8 cellular contexts compared by ENCODE assay signal in genomic region chr13:97226013-97226412, GRCh38. TPM values are rescaled to one million over a fixed set of nuclear protein-coding genes. Genes with fewer than 3 reads are reported as not detected.
DNase-seq lines count a peak whose midpoint lies in the region; ATAC-seq and TF ChIP-seq lines count a peak whose summit lies in the region.

No MANE protein-coding gene starts in this region.

- H3K36me3 ChIP-seq in OCI-LY7 (ENCODE audit: insufficient read depth, low read length) = no peaks in the 10 kb centered on the region

- POLR2A ChIA-PET in OCI-LY7 (lab: Charles Lee) = interaction anchor here (0.5 to 1.7 kb wide), 3 partner anchors 25 to 207 kb away, joined by 3 to 7 read pairs (median 5); no protein-coding TSS in a partner anchor
- POLR2A ChIA-PET in HEK293T (lab: Yijun Ruan, JAX) = no interaction called here

- H3K4me2 ChIP-seq in OCI-LY7 (ENCODE audit: low read length) = peak overlapping the region; percentile 94

- peak overlapping the region; percentile 84 for H2AFZ ChIP-seq in OCI-LY7 (ENCODE audit: low read length)

- peaks cover 56% of the 10 kb centered on the region for H3K79me2 ChIP-seq in OCI-LY7 (ENCODE audit: insufficient read depth, low read depth, low read length)

- H3K4me3 ChIP-seq in GM08714 (ENCODE audit: low read length) (peak overlapping the region; percentile 8; the same call in 1 of the 2 replicates), OCI-LY7 (ENCODE audit: low read depth, low read length, poor library complexity, severe bottlenecking) (peak overlapping the region; percentile 89), retinal pigment epithelial cell (ENCODE audit: low read length) (peak overlapping the region; percentile 98)

- H3K9me2 ChIP-seq in OCI-LY7 (ENCODE audit: insufficient read depth, low read length) = no peaks in the 10 kb centered on the region

- TF ChIP-seq CTCF in OCI-LY7 (conservative IDR thresholded peaks at IDR 0.05; ENCODE audit: low read length) (no peak), retinal pigment epithelial cell (conservative IDR thresholded peaks at IDR 0.05; ENCODE audit: low read depth, low read length) (no peak)

- H3K4me1 ChIP-seq in OCI-LY7 (ENCODE audit: insufficient read depth, low read length, poor library complexity, severe bottlenecking) = peaks cover 39% of the 10 kb centered on the region

- intact Hi-C loops in OCI-LY7 (cut with micrococcal nuclease; ENCODE audit: unreplicated experiment) = loop anchor here (10.0 kb wide), 1 partner anchor 119 kb away; no protein-coding TSS in a partner anchor

- H3K27ac ChIP-seq in OCI-LY7 (ENCODE audit: low read depth, low read length, poor library complexity, severe bottlenecking) = peak overlapping the region; percentile 59
- peak overlapping the region; percentile 76 for H3K27ac ChIP-seq in epithelial cell of prostate

- H4K20me1 ChIP-seq in OCI-LY7 (ENCODE audit: insufficient read depth, low read length) = no peaks in the 10 kb centered on the region

- ATAC-seq in GM21367 (IDR thresholded peaks at IDR 0.05; ENCODE audit: unreplicated experiment) = no peak

- DNase-seq in OCI-LY7 (ENCODE audit: low spot score) (peak; percentile 11), epithelial cell of prostate (ENCODE audit: low read depth, low spot score) (no peak), retinal pigment epithelial cell (ENCODE audit: low read depth) (no peak), KBM-7 (no peak), HEK293T (ENCODE audit: extremely low spot score) (no peak), middle frontal gyrus (ENCODE audit: extremely low spot score, low spot score) (no peak)

- in situ Hi-C loops in KBM-7 (cut with MboI; ENCODE audit: low pct_unique_long_range_greater_than_20kb, low sequenced_read_pairs) = no loop called here

- BruUV-seq in OCI-LY7 (replicated peaks; lab: Mats Ljungman, UMichigan) = no TSS peak

- CTCF ChIA-PET in OCI-LY7 (lab: Charles Lee; ENCODE audit: unreplicated experiment) = no interaction called here
- CTCF ChIA-PET in HEK293T (lab: Yijun Ruan, JAX) = interaction anchor here (0.7 to 1.3 kb wide), 2 partner anchors 13 to 14 kb away, joined by 4 to 9 read pairs; no protein-coding TSS in a partner anchor

- no peaks in the 10 kb centered on the region for H3K9me3 ChIP-seq in OCI-LY7 (ENCODE audit: low read length)

TF ChIP-seq in HEK293T, 16 proteins besides CTCF, POLR2A, EP300 and RAD21:
- no peak for TF ChIP-seq PKNOX1 (IDR thresholded peaks at IDR 0.05)
- TF ChIP-seq BHLHE40 (IDR thresholded peaks at IDR 0.05; ENCODE audit: borderline replicate concordance) = no peak
- no peak for TF ChIP-seq FOXM1 (IDR thresholded peaks at IDR 0.05; ENCODE audit: borderline replicate concordance)
- TF ChIP-seq SP1 (IDR thresholded peaks at IDR 0.05) = no peak
- TF ChIP-seq HDGF (IDR thresholded peaks at IDR 0.05; ENCODE audit: borderline replicate concordance) = no peak
- no peak for TF ChIP-seq ELF4 (IDR thresholded peaks at IDR 0.05)
- no peak for TF ChIP-seq CTBP1 (IDR thresholded peaks at IDR 0.05; ENCODE audit: borderline replicate concordance)
- no peak for TF ChIP-seq ZNF384 (IDR thresholded peaks at IDR 0.05)
- no peak for TF ChIP-seq FOXA1 (IDR thresholded peaks at IDR 0.05)
- no peak for TF ChIP-seq ARNT (IDR thresholded peaks at IDR 0.05)
- TF ChIP-seq NFRKB (IDR thresholded peaks at IDR 0.05) = no peak
- TF ChIP-seq SUZ12 (IDR thresholded peaks at IDR 0.05) = no peak
- no peak for TF ChIP-seq L3MBTL2 (conservative IDR thresholded peaks at IDR 0.05)
- no peak for TF ChIP-seq LEF1 (IDR thresholded peaks at IDR 0.05; ENCODE audit: borderline replicate concordance)

RNA-seq across cellular contexts. Expression of gene MBNL2, which starts 3.9 kb away (rescaled TPM):
- total RNA-seq in OCI-LY7 (2014; rRNA removed; shearing (Covaris generic)) = 1.6 and 2.7 TPM in 2 replicates
- total RNA-seq in OCI-LY7 (2022) = 7.4 and 8.7 TPM in 2 replicates

Comparison
In these comparisons a context has a peak if more than half of its experiments do, and no peak if none do; other contexts are left out.
1. H3K4me3 ChIP-seq: peak in every context shown above with its lines; median percentile 98 in retinal pigment epithelial cell; 89 in OCI-LY7; 8 in GM08714.